8 cellular contexts compared by ENCODE assay signal in genomic region chr20:38805502-38805957, GRCh38. TPM values are rescaled to one million over a fixed set of nuclear protein-coding genes. Genes with fewer than 3 reads are reported as not detected.
A peak's percentile ranks its signal among the peaks of the same experiment; 100 is the strongest.
DNase-seq lines count a peak whose midpoint lies in the region; ATAC-seq, FAIRE-seq and TF ChIP-seq lines count a peak whose summit lies in the region.

Gene PPP1R16B (plus strand): TSS chr20:38805697. CDS start chr20:38835926, 30,229 bp downstream.

- peak within 1 kb of the TSS; percentile 72 for H3K4me2 ChIP-seq in skeletal muscle satellite cell (ENCODE audit: low read length)

- peaks cover 50% of the 10 kb centered on the region for H3K4me1 Mint-ChIP-seq in T-helper 17 cell

- peak within 1 kb of the TSS; percentile 93 for H3K4me3 Mint-ChIP-seq in T-helper 17 cell

- no peaks in the 10 kb centered on the region for H3K36me3 ChIP-seq in iPS-15b (ENCODE audit: control insufficient read depth, insufficient read depth, low read length)
- no peaks in the 10 kb centered on the region for H3K36me3 ChIP-seq in skeletal muscle satellite cell (ENCODE audit: insufficient read depth, low read length)

- peak; percentile 68 for ATAC-seq in HG03432 (IDR thresholded peaks at IDR 0.05; ENCODE audit: unreplicated experiment)
- peak; percentile 60 for ATAC-seq in T-helper 17 cell

- peaks cover 15% of the 10 kb centered on the region for H3K27me3 ChIP-seq in iPS-15b (ENCODE audit: control insufficient read depth, insufficient read depth, low read length)
- H3K27me3 ChIP-seq in skeletal muscle satellite cell (ENCODE audit: control insufficient read depth, insufficient read depth, low read length) = peaks cover 60% of the 10 kb centered on the region

- TF ChIP-seq POLR2A in H54 (IDR thresholded peaks at IDR 0.05; ENCODE audit: low read depth, low read length) = no peak

- H3K27me3 Mint-ChIP-seq in T-helper 17 cell = no peaks in the 10 kb centered on the region

- H3K4me1 ChIP-seq in iPS-15b (ENCODE audit: control insufficient read depth, insufficient read depth, low read length) (peaks cover 9% of the 10 kb centered on the region), skeletal muscle satellite cell (ENCODE audit: control insufficient read depth, insufficient read depth, low read length) (peaks cover 9% of the 10 kb centered on the region)

- peak; percentile 76 for DNase-seq in NK-92 treated with Interleukin-12 subunit alpha and Interleukin-12 subunit beta, amount 100 ng/mL, for 24 hours (lab: John Stamatoyannopoulos, UW)
- DNase-seq in NK-92 (lab: John Stamatoyannopoulos, UW; ENCODE audit: unreplicated experiment) (no peak), T-helper 17 cell (peak; percentile 63 to 67 (median 66)), amygdala (lab: John Stamatoyannopoulos, UW) (peak in 46 of 56 donors; percentile 21 to 82 (median 60)), H54 (ENCODE audit: insufficient read length, low spot score) (no peak)

- no peak for FAIRE-seq in H54 (lab: Jason Lieb, UNC)

- peak within 1 kb of the TSS; percentile 98 for H3K27ac Mint-ChIP-seq in T-helper 17 cell

- peak within 1 kb of the TSS; percentile 47 for H3K9ac ChIP-seq in iPS-15b (ENCODE audit: low read depth, low read length)
- no peak within 1 kb of the TSS for H3K9ac ChIP-seq in skeletal muscle satellite cell (ENCODE audit: low read depth, low read length)

- H3K9me3 ChIP-seq in T-helper 17 cell (ENCODE audit: control insufficient read depth, low read length, poor library complexity, severe bottlenecking) (no peaks in the 10 kb centered on the region), iPS-15b (ENCODE audit: control insufficient read depth, insufficient read depth, low read length) (no peaks in the 10 kb centered on the region), skeletal muscle satellite cell (replicated peaks; ENCODE audit: low read length) (no peaks in the 10 kb centered on the region)

- H3K4me3 ChIP-seq in iPS-15b (ENCODE audit: low read depth, low read length) = peak within 1 kb of the TSS; percentile 67
- H3K4me3 ChIP-seq in skeletal muscle satellite cell (ENCODE audit: low read length) = peak within 1 kb of the TSS; percentile 52

- peaks cover 3% of the 10 kb centered on the region for H3K36me3 Mint-ChIP-seq in T-helper 17 cell (ENCODE audit: low read depth)

RNA-seq across cellular contexts. Expression of gene PPP1R16B, which starts in this region (rescaled TPM):
- 10 to 100 TPM; 45.6 to 60.9 TPM for total RNA-seq in T-helper 17 cell
- total RNA-seq in skeletal muscle satellite cell (2012; rRNA removed) = not detected in 2 replicates

Comparison
In these comparisons a context has a peak if more than half of its experiments do, and no peak if none do; other contexts are left out.
1. DNase-seq: peak in NK-92 treated with Interleukin-12 subunit alpha and Interleukin-12 subunit beta, amount 100 ng/mL, for 24 hours (single experiment), T-helper 17 cell (3 of 3) and amygdala (46 of 56); none in NK-92 (single experiment) and H54 (single experiment).